Comparison of ENCODE assay signal across 30 cellular contexts in genomic region chr9:126589349-126589748, GRCh38. TPM values are rescaled to one million over a fixed set of nuclear protein-coding genes. Genes with fewer than 3 reads are reported as not detected.
"Had no signal": no experiment of that assay in that cellular context is flagged by ENCODE, and none has a peak within 500 bp of the region (broad histone marks: within the 10 kb centered on the region; RNA-seq: fewer than 3 reads in every experiment).

No MANE protein-coding gene starts in this region.

- H3K27me3 ChIP-seq: ascending aorta, body of pancreas, MG63 had no signal

- DNase-seq: activated B cell treated with CpG ODN at 0.5 μM for 24 hours; activated CD4-positive, alpha-beta T cell treated with anti-CD3 and anti-CD28 coated beads for 1 hour; activated CD4-positive, alpha-beta T cell treated with anti-CD3 and anti-CD28 coated beads, Interleukin-2, amount 10 ng/mL, durations not matched to agents 24 days and 14 days; activated CD4-positive, alpha-beta T cell treated with anti-CD3 and anti-CD28 coated beads, Interleukin-2, amount 50 U/mL, for 48 hours; activated CD8-positive, alpha-beta memory T cell treated with anti-CD3 and anti-CD28 coated beads, Interleukin-2, amount 10 ng/mL, durations not matched to agents 7 days and 5 days; activated effector memory CD4-positive, alpha-beta T cell treated with anti-CD3 and anti-CD28 coated beads, Interleukin-2, amount 50 U/mL, for 16 hours; activated naive CD4-positive, alpha-beta T cell treated with Interleukin-2 at 50 U/mL for 16 hours; activated naive CD8-positive, alpha-beta T cell treated with anti-CD3 and anti-CD28 coated beads, Interleukin-2, amount 50 U/mL, for 24 hours; activated T-cell treated with anti-CD3 and anti-CD28 coated beads, Interleukin-2, amount 50 U/mL, for 4 hours; amniotic stem cell; body of pancreas; MG63; NCI-H1105; NCI-H1436; NCI-H1694 treated with DMSO at 0.1 percent for 48 hours; NCI-H2029 treated with DMSO at 0.1 percent for 48 hours; NCI-H345; NCI-H510A; NCI-H69; NK-92 treated with Interleukin-12 subunit alpha and Interleukin-12 subunit beta, amount 100 ng/mL, for 24 hours; OCI-M1; RPMI8226; SIG-M5; T-helper 17 cell; T1000 had no signal

- H3K9me3 ChIP-seq: ascending aorta, body of pancreas, MG63 had no signal

- H3K36me3 ChIP-seq: ascending aorta, MG63 had no signal

- H3K27ac ChIP-seq: ascending aorta, body of pancreas had no signal

- H3K4me3 ChIP-seq: ascending aorta, body of pancreas, MG63 had no signal

- ATAC-seq: activated CD8-positive, alpha-beta memory T cell treated with anti-CD3 and anti-CD28 coated beads, Interleukin-2, amount 10 ng/mL, durations not matched to agents 7 days and 5 days; activated naive CD4-positive, alpha-beta T cell treated with anti-CD3 and anti-CD28 coated beads, Interleukin-2, amount 50 U/mL, for 72 hours; activated naive CD8-positive, alpha-beta T cell treated with anti-CD3 and anti-CD28 coated beads, Interleukin-2, amount 50 U/mL, for 24 hours; activated T-cell treated with anti-CD3 and anti-CD28 coated beads, Interleukin-2, amount 50 U/mL, for 4 hours; body of pancreas; Panc1; T-helper 17 cell had no signal

- FAIRE-seq: bronchial epithelial cell, TTC549 had no signal

RNA-seq across cellular contexts. Expression of gene LMX1B, which starts 24.4 kb away (rescaled TPM):
- total RNA-seq: activated B cell treated with CpG ODN at 0.5 μM for 24 hours; activated CD4-positive, alpha-beta T cell treated with anti-CD3 and anti-CD28 coated beads, Interleukin-2, amount 10 ng/mL, durations not matched to agents 24 days and 14 days; activated CD8-positive, alpha-beta memory T cell treated with anti-CD3 and anti-CD28 coated beads, Interleukin-2, amount 10 ng/mL, durations not matched to agents 7 days and 5 days; activated naive CD4-positive, alpha-beta T cell treated with anti-CD3 and anti-CD28 coated beads, Interleukin-2, amount 50 U/mL, for 72 hours; activated T-cell treated with anti-CD3 and anti-CD28 coated beads, Interleukin-2, amount 50 U/mL, for 4 hours; bronchial epithelial cell; T-helper 17 cell had no signal
